Comparison of ENCODE assay signal across 8 cellular contexts in genomic region chr1:79259390-79260336, GRCh38.
DNase-seq lines count a peak whose midpoint lies in the region; ATAC-seq and TF ChIP-seq lines count a peak whose summit lies in the region.

No MANE protein-coding gene starts in this region.

- H3K27ac Mint-ChIP-seq in mesothelial cell of epicardium: no peak overlapping the region

- H3K36me3 Mint-ChIP-seq in mesothelial cell of epicardium: no peaks in the 10 kb centered on the region

- TF ChIP-seq CTCF in ascending aorta (IDR thresholded peaks at IDR 0.05) (peak in 2 of 3 experiments; percentile 54 to 60), mesothelial cell of epicardium (IDR thresholded peaks at IDR 0.05; ENCODE audit: unreplicated experiment) (peak; percentile 13), lower leg skin (IDR thresholded peaks at IDR 0.05) (no peak)

- H3K27me3 ChIP-seq in ascending aorta: no peaks in the 10 kb centered on the region

- H3K9me3 Mint-ChIP-seq in mesothelial cell of epicardium: no peaks in the 10 kb centered on the region

- no peak overlapping the region for H3K27ac ChIP-seq in ascending aorta

- no peaks in the 10 kb centered on the region for H3K36me3 ChIP-seq in ascending aorta

- no peak overlapping the region for H3K4me3 ChIP-seq in ascending aorta
- H3K4me3 ChIP-seq in lower leg skin (ENCODE audit: low read depth, poor library complexity, severe bottlenecking): no peak overlapping the region

- no peak for TF ChIP-seq POLR2A in lower leg skin (IDR thresholded peaks at IDR 0.05)

- DNase-seq in COLO829 (ENCODE audit: low spot score) (peak; percentile 48), ascending aorta (ENCODE audit: low spot score in 2 of 2) (no peak), mesothelial cell of epicardium (ENCODE audit: low spot score in 2 of 2, unreplicated experiment in 2 of 2) (no peak), NCI-H187 (lab: John Stamatoyannopoulos, UW) (no peak), anterior cingulate cortex (lab: John Stamatoyannopoulos, UW) (no peak), lower leg skin (ENCODE audit: low spot score in 2 of 2) (no peak)

- no peaks in the 10 kb centered on the region for H3K27me3 Mint-ChIP-seq in mesothelial cell of epicardium (ENCODE audit: low read depth)

- H3K4me3 Mint-ChIP-seq in mesothelial cell of epicardium: no peak overlapping the region

- H3K4me1 ChIP-seq in ascending aorta: no peaks in the 10 kb centered on the region

- H3K9me3 ChIP-seq in ascending aorta: no peaks in the 10 kb centered on the region

- intact Hi-C loops in ascending aorta (cut with DNase I) (loop anchor here (1.0 kb wide), 1 partner anchor 94 kb away; no protein-coding TSS in a partner anchor), lower leg skin (cut with DNase I; ENCODE audit: low total_unique reads) (no loop called here)

- ATAC-seq in GM18909 (IDR thresholded peaks at IDR 0.05; ENCODE audit: poor library complexity, unreplicated experiment) (peak; percentile 64), HG03571 (IDR thresholded peaks at IDR 0.05; ENCODE audit: unreplicated experiment) (peak; percentile 64)

- peaks cover 11% of the 10 kb centered on the region for H3K4me1 Mint-ChIP-seq in mesothelial cell of epicardium

- WGBS in lower leg skin, 2 donors: 62 to 63% methylated on average over 5 of the region's 5 CpGs

Comparison
In these comparisons a context has a peak if more than half of its experiments do, and no peak if none do; other contexts are left out.
1. CTCF ChIP-seq: peak in ascending aorta (2 of 3) and mesothelial cell of epicardium (single experiment); none in lower leg skin (0 of 3).